In the genomic region with DNA sequence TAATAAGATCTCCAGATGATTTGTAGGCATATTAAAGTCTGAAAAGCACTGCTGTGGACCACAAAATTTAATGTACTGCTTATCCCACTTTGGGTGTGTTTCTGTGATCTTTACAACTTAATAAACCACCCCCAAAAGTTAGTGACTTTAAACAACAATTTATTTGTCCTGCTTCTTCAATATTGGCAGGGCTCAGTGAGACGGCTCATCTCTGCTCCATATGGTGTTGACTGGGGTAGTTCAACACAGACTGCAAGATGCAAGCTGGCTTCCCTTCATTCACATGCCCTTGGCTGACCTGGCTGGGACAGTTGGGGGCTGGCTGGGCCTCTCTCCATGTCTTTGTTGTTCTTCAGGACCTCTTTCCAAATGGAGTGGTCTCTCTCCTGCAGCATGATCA, we compare ENCODE assay signal across 20 cellular contexts.
"Had no signal": no experiment of that assay in that cellular context is flagged by ENCODE, and none has a peak within 500 bp of the region (broad histone marks: within the 10 kb centered on the region; RNA-seq: fewer than 3 reads in every experiment).

No MANE protein-coding gene starts in this region.

- H3K4me1 ChIP-seq: colonic mucosa, esophagus muscularis mucosa, gastroesophageal sphincter, left lung, lower lobe of right lung had no signal

- H3K27ac ChIP-seq: colonic mucosa, esophagus muscularis mucosa, foreskin keratinocyte, gastroesophageal sphincter, heart left ventricle, hepatocyte, left lung, lower lobe of right lung had no signal

- FAIRE-seq: endometrium, frontal cortex had no signal

- H3K4me3 ChIP-seq: colonic mucosa, esophagus muscularis mucosa, gastroesophageal sphincter, heart left ventricle, hepatocyte, left lung, lower lobe of right lung, mucosa of descending colon had no signal

- H3K9me3 ChIP-seq: colonic mucosa, esophagus muscularis mucosa, lower lobe of right lung, mucosa of descending colon had no signal

- H3K79me2 ChIP-seq: hepatocyte had no signal

- H3K36me3 ChIP-seq: colonic mucosa, esophagus muscularis mucosa, gastroesophageal sphincter, heart left ventricle, left lung, lower lobe of right lung had no signal

- H3K4me2 ChIP-seq: hepatocyte had no signal

- H2AFZ ChIP-seq: hepatocyte had no signal

- DNase-seq: cerebellar nuclear complex; colonic mucosa; cortex of kidney; effector CD8-positive, alpha-beta T cell; effector memory CD8-positive, alpha-beta T cell; endodermal cell; heart left ventricle; hypothalamus; immature natural killer cell; islet precursor cell; left lung; left ventricle myocardium superior; lower lobe of right lung; mucosa of descending colon had no signal

- ATAC-seq: effector memory CD8-positive, alpha-beta T cell; gastroesophageal sphincter; heart left ventricle; left lung; left ventricle myocardium superior; lower lobe of right lung; mucosa of descending colon had no signal

- H3K27me3 ChIP-seq: colonic mucosa, esophagus muscularis mucosa, foreskin keratinocyte, gastroesophageal sphincter, heart left ventricle, hepatocyte, left lung had no signal
